In the genomic region with DNA sequence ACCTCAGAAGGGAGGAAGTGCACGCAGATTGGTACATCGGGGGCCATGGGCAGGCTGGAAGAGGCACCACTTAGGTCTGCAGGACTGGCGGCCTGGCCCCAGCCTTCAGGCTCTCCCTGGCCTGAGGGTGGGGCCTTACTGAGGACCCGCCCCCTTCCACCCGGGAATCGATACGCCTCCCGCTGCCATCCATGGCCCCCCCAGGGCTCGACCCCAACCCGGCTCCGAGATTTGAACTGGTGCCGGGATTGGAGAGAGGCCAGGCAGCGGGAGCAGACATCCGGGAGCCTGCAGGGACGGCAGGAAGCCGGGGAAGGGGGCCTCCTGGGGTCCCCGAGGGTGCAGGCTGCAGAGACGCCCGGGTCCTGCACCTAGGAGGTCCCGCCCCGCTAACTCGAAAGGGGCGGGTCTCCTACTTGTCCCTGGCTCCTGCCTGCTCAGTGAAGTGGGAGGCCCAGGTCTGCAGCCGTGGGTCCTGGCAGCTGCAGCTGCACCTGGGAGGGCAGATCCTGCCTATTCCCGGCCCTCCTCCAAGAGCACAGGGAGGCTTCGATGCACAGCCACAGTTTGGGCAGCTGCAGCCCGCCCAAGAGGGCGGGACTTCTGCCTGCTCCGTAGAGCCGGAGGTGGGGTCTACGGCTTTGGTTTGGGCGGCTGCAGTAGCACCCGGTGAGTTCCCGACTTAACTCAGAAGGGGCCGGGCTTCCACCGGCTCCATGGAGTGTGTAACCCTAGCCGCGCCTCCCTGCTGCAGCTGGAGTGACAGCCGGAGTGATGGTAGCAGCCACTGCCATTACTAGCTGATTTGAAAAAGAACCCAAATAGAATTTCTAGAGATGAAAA, we compare ENCODE assay signal across 8 cellular contexts. TPM values are rescaled to one million over a fixed set of nuclear protein-coding genes. Genes with fewer than 3 reads are reported as not detected.
DNase-seq lines count a peak whose midpoint lies in the region; ATAC-seq and TF ChIP-seq lines count a peak whose summit lies in the region.

No MANE protein-coding gene starts in this region.

- in situ Hi-C loops in GM18951 (cut with MboI; ENCODE audit: low sequenced_read_pairs, unreplicated experiment), result loop anchor here (25.0 kb wide), 1 partner anchor 610 kb away; no protein-coding TSS in a partner anchor

- CTCF ChIA-PET in activated B cell treated with CpG ODN at 0.5 μM for 24 hours (lab: Charles Lee), result interaction anchor here (0.8 to 1.7 kb wide), 4 partner anchors 10 to 205 kb away, joined by 3 to 4 read pairs (median 4); no protein-coding TSS in a partner anchor

- no peak overlapping the region for H3K27ac Mint-ChIP-seq in activated B cell treated with CpG ODN at 0.5 μM for 24 hours

- peak overlapping the region in 1 of 2 donors; percentile 39 for H3K27ac ChIP-seq in coronary artery

- POLR2A ChIA-PET in activated B cell treated with CpG ODN at 0.5 μM for 24 hours (lab: Charles Lee), result no interaction called here

- H3K4me3 ChIP-seq in AG09309 (ENCODE audit: control insufficient read depth, low read depth, low read length) (peak overlapping the region; percentile 59), coronary artery (peak overlapping the region; percentile 72)

- TF ChIP-seq POLR2A in GM18951 (IDR thresholded peaks at IDR 0.05; ENCODE audit: extremely low read depth, insufficient read depth, insufficient read length), result peak; percentile 24

- no peaks in the 10 kb centered on the region for H3K9me3 Mint-ChIP-seq in activated B cell treated with CpG ODN at 0.5 μM for 24 hours

- ATAC-seq in HG03159 (IDR thresholded peaks at IDR 0.05; ENCODE audit: unreplicated experiment) (peak; percentile 91), activated B cell treated with CpG ODN at 0.5 μM for 24 hours (ENCODE audit: low read depth) (peak; percentile 94)

- H3K36me3 Mint-ChIP-seq in activated B cell treated with CpG ODN at 0.5 μM for 24 hours (ENCODE audit: low read depth), result no peaks in the 10 kb centered on the region

- peaks cover 10% of the 10 kb centered on the region for H3K4me1 Mint-ChIP-seq in activated B cell treated with CpG ODN at 0.5 μM for 24 hours

- peak overlapping the region; percentile 82 for H3K4me3 Mint-ChIP-seq in activated B cell treated with CpG ODN at 0.5 μM for 24 hours

- H3K27me3 Mint-ChIP-seq in activated B cell treated with CpG ODN at 0.5 μM for 24 hours, result no peaks in the 10 kb centered on the region

- intact Hi-C loops in activated B cell treated with CpG ODN at 0.5 μM for 24 hours (cut with micrococcal nuclease), result loop anchor here (2.0 kb wide), 1 partner anchor 34 kb away; a partner anchor contains a TSS

- TF ChIP-seq CTCF in AG09309 (IDR thresholded peaks at IDR 0.05; ENCODE audit: control insufficient read depth, insufficient read depth, low read depth, low read length, missing control alignments), result no peak
- no peak for TF ChIP-seq CTCF in activated B cell treated with CpG ODN at 0.5 μM for 24 hours (IDR thresholded peaks at IDR 0.05)
- no peak for TF ChIP-seq CTCF in coronary artery (IDR thresholded peaks at IDR 0.05)

- peak; percentile 27 for DNase-seq in AG09309 (ENCODE audit: low read depth)
- DNase-seq in NCI-H2227 treated with DMSO at 0.1 percent for 48 hours (lab: John Stamatoyannopoulos, UW), result peak; percentile 89
- DNase-seq in activated B cell treated with CpG ODN at 0.5 μM for 24 hours, result peak; percentile 61
- peak; percentile 84 for DNase-seq in coronary artery (ENCODE audit: low spot score)
- peak; percentile 96 for DNase-seq in kidney tubule cell (ENCODE audit: low spot score)
- peak in 3 of 4 experiments; percentile 26 to 67 (median 58) for DNase-seq in stimulated activated CD4-positive, alpha-beta T cell treated with anti-CD3 and anti-CD28 coated beads, Interleukin-1b, Interleukin-23, amount 100 ng/mL, for 24 hours (ENCODE audit: low read depth in 4 of 4, low spot score in 1 of 4)

RNA-seq across cellular contexts. Expression of a gene that starts 35.2 kb away (rescaled TPM):
- total RNA-seq in activated B cell treated with CpG ODN at 0.5 μM for 24 hours, result 10.7 and 11.1 TPM in 2 replicates

RNA-seq across cellular contexts. Expression of a gene that starts 35.6 kb away (rescaled TPM):
- 0.54 and 1.0 TPM in 2 replicates for total RNA-seq in activated B cell treated with CpG ODN at 0.5 μM for 24 hours

RNA-seq across cellular contexts. Expression of a gene that starts 52.4 kb away (rescaled TPM):
- 272 and 283 TPM in 2 replicates for total RNA-seq in activated B cell treated with CpG ODN at 0.5 μM for 24 hours

Comparison
In these comparisons a context has a peak if more than half of its experiments do, and no peak if none do; other contexts are left out.
1. DNase-seq: peak in every context shown above with its lines; median percentile 96 in kidney tubule cell; 89 in NCI-H2227 treated with DMSO at 0.1 percent for 48 hours; 84 in coronary artery; 61 in activated B cell treated with CpG ODN at 0.5 μM for 24 hours; 58 in stimulated activated CD4-positive, alpha-beta T cell treated with anti-CD3 and anti-CD28 coated beads, Interleukin-1b, Interleukin-23, amount 100 ng/mL, for 24 hours; 27 in AG09309.